11 cellular contexts compared by ENCODE assay signal in genomic region chr21:34846601-34847112, GRCh38.
DNase-seq lines count a peak whose midpoint lies in the region; ATAC-seq, FAIRE-seq and TF ChIP-seq lines count a peak whose summit lies in the region.
"Had no signal": no experiment of that assay in that cellular context is flagged by ENCODE, and none has a peak within 500 bp of the region (broad histone marks: within the 10 kb centered on the region; RNA-seq: fewer than 3 reads in every experiment).

No MANE protein-coding gene starts in this region.

- intact Hi-C loops in activated CD4-positive, alpha-beta T cell treated with anti-CD3 and anti-CD28 coated beads, Interleukin-2, amount 10 ng/mL, durations not matched to agents 24 days and 14 days (cut with micrococcal nuclease) = no loop called here
- intact Hi-C loops in left colon (cut with DNase I, micrococcal nuclease) = no loop called here
- intact Hi-C loops in transverse colon (cut with DNase I; ENCODE audit: low total_unique reads) = no loop called here

- H3K27ac Mint-ChIP-seq in activated CD4-positive, alpha-beta T cell treated with anti-CD3 and anti-CD28 coated beads, Interleukin-2, amount 10 ng/mL, durations not matched to agents 24 days and 14 days = peak overlapping the region; percentile 37
- H3K27ac Mint-ChIP-seq in astrocyte (ENCODE audit: unreplicated experiment) = peak overlapping the region; percentile 93

- DNase-seq in activated CD4-positive, alpha-beta T cell treated with anti-CD3 and anti-CD28 coated beads, Interleukin-2, amount 10 ng/mL, durations not matched to agents 24 days and 14 days = no peak
- no peak for DNase-seq in activated CD4-positive, alpha-beta T cell treated with anti-CD3 and anti-CD28 coated beads, Interleukin-2, amount 50 U/mL, for 1 hour
- DNase-seq in astrocyte (ENCODE audit: low read depth) = peak; percentile 82
- DNase-seq in left colon = peak in 1 of 2 donors; percentile 42
- DNase-seq in transverse colon = peak; percentile 40
- no peak for DNase-seq in C1 segment of cervical spinal cord (lab: John Stamatoyannopoulos, UW)
- DNase-seq in nucleus accumbens (lab: John Stamatoyannopoulos, UW) = no peak
- DNase-seq in NCI-H1092 (lab: John Stamatoyannopoulos, UW) = no peak
- DNase-seq: stimulated activated CD4-positive, alpha-beta T cell treated with anti-CD3 and anti-CD28 coated beads, Interleukin-4, amount 100 ng/mL, for 1 hour had no signal

- peak overlapping the region; percentile 65 for H3K4me2 ChIP-seq in astrocyte (ENCODE audit: low read length)

- peaks cover 56% of the 10 kb centered on the region for H3K79me2 ChIP-seq in astrocyte (ENCODE audit: insufficient read depth, low read length)

- H3K27me3 Mint-ChIP-seq in activated CD4-positive, alpha-beta T cell treated with anti-CD3 and anti-CD28 coated beads, Interleukin-2, amount 10 ng/mL, durations not matched to agents 24 days and 14 days = no peaks in the 10 kb centered on the region
- no peaks in the 10 kb centered on the region for H3K27me3 Mint-ChIP-seq in astrocyte (ENCODE audit: low read depth, unreplicated experiment)
- H3K27me3 Mint-ChIP-seq: IgD-negative memory B cell had no signal

- WGBS in transverse colon (ENCODE audit: low coverage in 1 of 2), 2 donors = 37 to 53% methylated on average over 5 to 11 of the region's 11 CpGs

- H3K4me1 Mint-ChIP-seq in activated CD4-positive, alpha-beta T cell treated with anti-CD3 and anti-CD28 coated beads, Interleukin-2, amount 10 ng/mL, durations not matched to agents 24 days and 14 days = peaks cover 47% of the 10 kb centered on the region
- peaks cover 45% of the 10 kb centered on the region for H3K4me1 Mint-ChIP-seq in astrocyte (ENCODE audit: low read depth, unreplicated experiment)

- H3K9ac ChIP-seq in astrocyte (ENCODE audit: low read length) = peak overlapping the region; percentile 11

- H3K27me3 ChIP-seq in astrocyte (ENCODE audit: insufficient read depth, low read length) (no peaks in the 10 kb centered on the region), transverse colon (no peaks in the 10 kb centered on the region)

- TF ChIP-seq CTCF in astrocyte (IDR thresholded peaks at IDR 0.05; ENCODE audit: insufficient read depth, low read depth, low read length) (no peak), transverse colon (IDR thresholded peaks at IDR 0.05) (no peak)

- peaks cover 35% of the 10 kb centered on the region for H3K4me1 ChIP-seq in astrocyte (ENCODE audit: insufficient read depth, low read length)
- H3K4me1 ChIP-seq in transverse colon = peaks cover 6 to 35% (median 26%) of the 10 kb centered on the region in 4 donors

- peak overlapping the region; percentile 23 for H3K27ac ChIP-seq in astrocyte (ENCODE audit: low read depth, low read length)
- H3K27ac ChIP-seq in transverse colon = peak overlapping the region; percentile 67 to 76 (median 72)
- H3K27ac ChIP-seq: VCaP had no signal

- ATAC-seq in left colon = peak; percentile 70

- in situ Hi-C loops in transverse colon (cut with MboI; ENCODE audit: low pct_ligation_motif_present in 1 of 4, low pct_unique_long_range_greater_than_20kb in 1 of 4, low sequenced_read_pairs in 3 of 4) = no loop called here

- H2AFZ ChIP-seq in astrocyte (ENCODE audit: low read depth, low read length) = no peak overlapping the region

- FAIRE-seq in astrocyte (lab: Jason Lieb, UNC) = no peak

- no peak for TF ChIP-seq EP300 in transverse colon (IDR thresholded peaks at IDR 0.05; ENCODE audit: low read depth)

- H4K20me1 ChIP-seq in astrocyte (ENCODE audit: insufficient read depth, low read length) = peaks cover 94% of the 10 kb centered on the region

- no peak for TF ChIP-seq POLR2A in transverse colon (IDR thresholded peaks at IDR 0.05)

- H3K4me3 ChIP-seq in astrocyte (ENCODE audit: insufficient read depth, low read depth, low read length) (no peak overlapping the region), transverse colon (no peak overlapping the region)

- peak overlapping the region; percentile 67 for H3K4me3 Mint-ChIP-seq in activated CD4-positive, alpha-beta T cell treated with anti-CD3 and anti-CD28 coated beads, Interleukin-2, amount 10 ng/mL, durations not matched to agents 24 days and 14 days
- H3K4me3 Mint-ChIP-seq in astrocyte (ENCODE audit: unreplicated experiment) = peak overlapping the region; percentile 29

- no peaks in the 10 kb centered on the region for H3K9me3 ChIP-seq in astrocyte (ENCODE audit: insufficient read depth, low read depth, low read length)
- H3K9me3 ChIP-seq in transverse colon = no peaks in the 10 kb centered on the region

- H3K36me3 Mint-ChIP-seq in activated CD4-positive, alpha-beta T cell treated with anti-CD3 and anti-CD28 coated beads, Interleukin-2, amount 10 ng/mL, durations not matched to agents 24 days and 14 days (ENCODE audit: low read depth) = peaks cover 55% of the 10 kb centered on the region
- peaks cover 25% of the 10 kb centered on the region for H3K36me3 Mint-ChIP-seq in astrocyte (ENCODE audit: low read depth, unreplicated experiment)

- H3K9me3 Mint-ChIP-seq in activated CD4-positive, alpha-beta T cell treated with anti-CD3 and anti-CD28 coated beads, Interleukin-2, amount 10 ng/mL, durations not matched to agents 24 days and 14 days = no peaks in the 10 kb centered on the region
- H3K9me3 Mint-ChIP-seq in astrocyte (ENCODE audit: unreplicated experiment) = no peaks in the 10 kb centered on the region
- H3K9me3 Mint-ChIP-seq: IgD-negative memory B cell had no signal

- peaks cover 54% of the 10 kb centered on the region for H3K36me3 ChIP-seq in astrocyte (ENCODE audit: insufficient read depth, low read length)
- no peaks in the 10 kb centered on the region for H3K36me3 ChIP-seq in transverse colon

Comparison
In these comparisons a context has a peak if more than half of its experiments do, and no peak if none do; other contexts are left out.
1. DNase-seq: peak in astrocyte (single experiment) and transverse colon (single experiment); none in activated CD4-positive, alpha-beta T cell treated with anti-CD3 and anti-CD28 coated beads, Interleukin-2, amount 10 ng/mL, durations not matched to agents 24 days and 14 days (single experiment), activated CD4-positive, alpha-beta T cell treated with anti-CD3 and anti-CD28 coated beads, Interleukin-2, amount 50 U/mL, for 1 hour (single experiment), C1 segment of cervical spinal cord (0 of 14), nucleus accumbens (0 of 56) and NCI-H1092 (single experiment).